7 cellular contexts compared by ENCODE assay signal in genomic region chr21:8464403-8465152, GRCh38.
DNase-seq lines count a peak whose midpoint lies in the region; ATAC-seq and TF ChIP-seq lines count a peak whose summit lies in the region.
"Not testable (repeated sequence)": the region's sequence is repeated elsewhere in the genome, so short reads cannot be mapped to it uniquely, and the experiment has no call there.

No MANE protein-coding gene starts in this region.

- CTCF ChIA-PET in naive thymus-derived CD4-positive, alpha-beta T cell (lab: Charles Lee): not testable (repeated sequence)

- not testable (repeated sequence) for H3K4me1 Mint-ChIP-seq in effector memory CD8-positive, alpha-beta T cell (ENCODE audit: low read depth in 2 of 2); naive thymus-derived CD4-positive, alpha-beta T cell

- not testable (repeated sequence) for H3K4me3 Mint-ChIP-seq in effector memory CD8-positive, alpha-beta T cell; naive thymus-derived CD4-positive, alpha-beta T cell

- H3K4me3 ChIP-seq in RWPE2 (ENCODE audit: severe bottlenecking); naive thymus-derived CD4-positive, alpha-beta T cell (ENCODE audit: low read length): not testable (repeated sequence)

- intact Hi-C loops in naive thymus-derived CD4-positive, alpha-beta T cell (cut with micrococcal nuclease): not testable (repeated sequence)

- not testable (repeated sequence) for TF ChIP-seq CTCF in RWPE2 (IDR thresholded peaks at IDR 0.05; ENCODE audit: poor library complexity, severe bottlenecking)

- not testable (repeated sequence) for H3K27me3 Mint-ChIP-seq in effector memory CD8-positive, alpha-beta T cell; naive thymus-derived CD4-positive, alpha-beta T cell

- POLR2A ChIA-PET in naive thymus-derived CD4-positive, alpha-beta T cell (lab: Charles Lee): not testable (repeated sequence)

- H3K27me3 ChIP-seq in RWPE2 (ENCODE audit: insufficient read depth, poor library complexity, severe bottlenecking); naive thymus-derived CD4-positive, alpha-beta T cell (ENCODE audit: control insufficient read depth in 2 of 2, insufficient read depth in 2 of 2, low read length in 2 of 2): not testable (repeated sequence)

- H3K36me3 Mint-ChIP-seq in effector memory CD8-positive, alpha-beta T cell (ENCODE audit: insufficient read depth); naive thymus-derived CD4-positive, alpha-beta T cell: not testable (repeated sequence)

- H3K9me3 Mint-ChIP-seq in effector memory CD8-positive, alpha-beta T cell; naive thymus-derived CD4-positive, alpha-beta T cell: not testable (repeated sequence)

- ATAC-seq in GM18873 (IDR thresholded peaks at IDR 0.05; ENCODE audit: low FRiP score, unreplicated experiment): peak; percentile 67
- peak; percentile 86 for ATAC-seq in GM21528 (IDR thresholded peaks at IDR 0.05; ENCODE audit: low FRiP score, unreplicated experiment)
- ATAC-seq in HG02870 (IDR thresholded peaks at IDR 0.05; ENCODE audit: unreplicated experiment): peak; percentile 69
- peak; percentile 83 for ATAC-seq in HG03175 (IDR thresholded peaks at IDR 0.05; ENCODE audit: unreplicated experiment)
- peak; percentile 88 for ATAC-seq in RWPE2 (ENCODE audit: low read depth)
- peak; percentile 48 for ATAC-seq in effector memory CD8-positive, alpha-beta T cell (replicated peaks)
- peak; percentile 85 for ATAC-seq in naive thymus-derived CD4-positive, alpha-beta T cell

- H3K27ac ChIP-seq in RWPE2 (ENCODE audit: poor library complexity, severe bottlenecking); naive thymus-derived CD4-positive, alpha-beta T cell (ENCODE audit: low read depth, low read length): not testable (repeated sequence)

- H3K36me3 ChIP-seq in RWPE2 (ENCODE audit: low read depth); naive thymus-derived CD4-positive, alpha-beta T cell (ENCODE audit: control insufficient read depth in 2 of 3, insufficient read depth in 3 of 3, low read length in 3 of 3): not testable (repeated sequence)

- H3K4me1 ChIP-seq in RWPE2 (ENCODE audit: insufficient read depth, poor library complexity, severe bottlenecking); naive thymus-derived CD4-positive, alpha-beta T cell (ENCODE audit: control insufficient read depth in 2 of 2, insufficient read depth in 2 of 2, low read length in 2 of 2): not testable (repeated sequence)

- DNase-seq in RWPE2 (ENCODE audit: low spot score); effector memory CD8-positive, alpha-beta T cell; naive thymus-derived CD4-positive, alpha-beta T cell: not testable (repeated sequence)

- H3K9me3 ChIP-seq in RWPE2 (ENCODE audit: severe bottlenecking); naive thymus-derived CD4-positive, alpha-beta T cell (ENCODE audit: control insufficient read depth in 2 of 3, low read length in 3 of 3): not testable (repeated sequence)

- not testable (repeated sequence) for H3K27ac Mint-ChIP-seq in effector memory CD8-positive, alpha-beta T cell; naive thymus-derived CD4-positive, alpha-beta T cell
